ENCODE assay signal across 9 cellular contexts in the genomic region with DNA sequence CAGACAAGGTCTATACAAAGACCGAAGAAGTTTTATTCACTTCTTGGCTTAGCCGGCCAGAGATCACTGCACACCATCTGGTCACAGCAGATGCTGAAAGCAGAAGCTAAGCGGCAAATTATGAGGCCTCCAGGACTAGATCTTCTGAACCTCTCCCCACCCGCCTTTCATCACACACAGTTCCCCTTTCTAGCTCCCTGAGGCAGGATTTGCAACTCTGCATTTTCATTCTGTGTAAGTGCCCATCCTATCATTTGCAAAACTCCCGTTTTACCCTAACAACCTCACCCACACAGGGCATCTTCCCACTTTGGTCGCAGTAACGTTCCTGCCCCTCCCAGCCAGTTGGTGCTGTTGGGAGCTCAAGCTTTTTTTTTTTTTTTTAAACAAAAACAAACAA. TPM values are rescaled to one million over a fixed set of nuclear protein-coding genes. Genes with fewer than 3 reads are reported as not detected.
DNase-seq lines count a peak whose midpoint lies in the region; ATAC-seq and TF ChIP-seq lines count a peak whose summit lies in the region.
"Had no signal": no experiment of that assay in that cellular context is flagged by ENCODE, and none has a peak within 500 bp of the region (broad histone marks: within the 10 kb centered on the region; RNA-seq: fewer than 3 reads in every experiment).

No MANE protein-coding gene starts in this region.

- no peak for TF ChIP-seq POLR2A in transverse colon (IDR thresholded peaks at IDR 0.05)
- no peak for TF ChIP-seq POLR2A in thyroid gland (IDR thresholded peaks at IDR 0.05)

- H3K36me3 ChIP-seq in transverse colon (no peaks in the 10 kb centered on the region), thyroid gland (no peaks in the 10 kb centered on the region)

- H3K27ac ChIP-seq in transverse colon: peak overlapping the region; percentile 9 to 55 (median 49)
- no peak overlapping the region for H3K27ac ChIP-seq in thyroid gland

- H3K4me1 ChIP-seq in transverse colon: peaks cover 8 to 16% (median 12%) of the 10 kb centered on the region in 4 donors
- peaks cover 10% of the 10 kb centered on the region in 2 donors for H3K4me1 ChIP-seq in thyroid gland

- in situ Hi-C loops in GM13977 (cut with MboI; ENCODE audit: low pct_unique_long_range_greater_than_20kb, low sequenced_read_pairs, unreplicated experiment): no loop called here
- in situ Hi-C loops in transverse colon (cut with MboI; ENCODE audit: low pct_ligation_motif_present in 1 of 4, low pct_unique_long_range_greater_than_20kb in 1 of 4, low sequenced_read_pairs in 3 of 4): no loop called here

- H3K4me3 ChIP-seq in transverse colon (no peak overlapping the region), thyroid gland (replicated peaks in 1 of 3) (no peak overlapping the region)
- H3K4me3 ChIP-seq: skin epidermis had no signal

- DNase-seq in GM13977 (ENCODE audit: low spot score): peak; percentile 56
- DNase-seq in NCI-H82 (lab: John Stamatoyannopoulos, UW): peak; percentile 99
- DNase-seq in globus pallidus (ENCODE audit: low spot score): peak; percentile 70
- DNase-seq in transverse colon: peak; percentile 57
- DNase-seq in stimulated activated naive CD4-positive, alpha-beta T cell treated with Interleukin-2 at 50 U/mL for 16 hours (lab: John Stamatoyannopoulos, UW): no peak
- DNase-seq in thyroid gland: no peak
- DNase-seq in stimulated activated CD4-positive, alpha-beta T cell treated with anti-CD3 and anti-CD28 coated beads, Interleukin-2, amount 100 ng/mL, for 48 hours: no peak

- intact Hi-C loops in transverse colon (cut with DNase I; ENCODE audit: low total_unique reads) (no loop called here), thyroid gland (cut with DNase I) (no loop called here)

- no peaks in the 10 kb centered on the region for H3K27me3 ChIP-seq in transverse colon
- no peaks in the 10 kb centered on the region for H3K27me3 ChIP-seq in thyroid gland

- TF ChIP-seq CTCF in GM13977 (IDR thresholded peaks at IDR 0.05; ENCODE audit: extremely low read depth, insufficient read depth, missing control alignments) (no peak), transverse colon (IDR thresholded peaks at IDR 0.05) (no peak), thyroid gland (IDR thresholded peaks at IDR 0.05) (no peak)

- no peak for TF ChIP-seq EP300 in transverse colon (IDR thresholded peaks at IDR 0.05; ENCODE audit: low read depth)

- ATAC-seq in HG02610 (IDR thresholded peaks at IDR 0.05; ENCODE audit: unreplicated experiment): peak; percentile 34

- H3K9me3 ChIP-seq in transverse colon: no peaks in the 10 kb centered on the region
- no peaks in the 10 kb centered on the region for H3K9me3 ChIP-seq in thyroid gland

- 47 to 55% methylated on average over 7 of the region's 7 CpGs for WGBS in transverse colon (ENCODE audit: low coverage in 1 of 2), 2 donors
- WGBS in thyroid gland, 2 donors: 58 to 60% methylated on average over 7 of the region's 7 CpGs

RNA-seq across cellular contexts. Expression of a gene that starts 3.1 kb away (rescaled TPM):
- total RNA-seq in transverse colon: 10 to 100 TPM; 43.0 to 91.9 (median 68.8) TPM
- total RNA-seq in thyroid gland: 100 to 1,000 TPM in 3 of 4 donors, 10 to 100 TPM in 1; 92.4 to 117 (median 106) TPM

RNA-seq across cellular contexts. Expression of a gene that starts 16.7 kb away (rescaled TPM):
- total RNA-seq in transverse colon: 100 to 1,000 TPM in 1 of 4 donors, 10 to 100 TPM in 2, 1 to 10 TPM in 1; 2.2 to 220 (median 17.8) TPM
- 10 to 100 TPM in 3 of 4 donors, 1 to 10 TPM in 1; 9.0 to 34.8 (median 20.9) TPM for total RNA-seq in thyroid gland

RNA-seq across cellular contexts. Expression of a gene that starts 34.0 kb away (rescaled TPM):
- 10 to 100 TPM in 2 of 4 donors, 1 to 10 TPM in 1, not detected in 1; 3.0 to 51.5 (median 44.0) TPM for total RNA-seq in transverse colon
- total RNA-seq in thyroid gland: 10 to 100 TPM; 16.4 to 94.2 (median 78.6) TPM

Comparison
In these comparisons a context has a peak if more than half of its experiments do, and no peak if none do; other contexts are left out.
1. DNase-seq: peak in GM13977 (single experiment), NCI-H82 (single experiment), globus pallidus (single experiment) and transverse colon (single experiment); none in stimulated activated naive CD4-positive, alpha-beta T cell treated with Interleukin-2 at 50 U/mL for 16 hours (single experiment), thyroid gland (0 of 2) and stimulated activated CD4-positive, alpha-beta T cell treated with anti-CD3 and anti-CD28 coated beads, Interleukin-2, amount 100 ng/mL, for 48 hours (0 of 2).
2. H3K27ac ChIP-seq: peak in transverse colon (4 of 4); none in thyroid gland (0 of 3).